ENCODE assay signal across 8 cellular contexts in genomic region chr17:80990921-80991644, GRCh38. TPM values are rescaled to one million over a fixed set of nuclear protein-coding genes. Genes with fewer than 3 reads are reported as not detected.
DNase-seq lines count a peak whose midpoint lies in the region; TF ChIP-seq lines count a peak whose summit lies in the region.

No MANE protein-coding gene starts in this region.

- H3K4me2 ChIP-seq in DOHH2 (ENCODE audit: low read length) (peak overlapping the region; percentile 86), MM.1S (ENCODE audit: low read depth, low read length) (peak overlapping the region; percentile 73), osteoblast (ENCODE audit: insufficient read depth, low read length) (peak overlapping the region; percentile 88)

- DNase-seq in MM.1S: no peak
- no peak for DNase-seq in osteoblast (ENCODE audit: insufficient read length, low spot score, missing footprints)
- no peak for DNase-seq in SK-N-DZ (ENCODE audit: low spot score)
- DNase-seq in effector CD4-positive, alpha-beta T cell: no peak
- no peak for DNase-seq in NCI-H1092 treated with DMSO at 0.1 percent for 48 hours (lab: John Stamatoyannopoulos, UW)
- DNase-seq in iPS-NIHi11 (ENCODE audit: low spot score): no peak

- H3K9ac ChIP-seq in MM.1S (ENCODE audit: low read length): peak overlapping the region; percentile 62
- H3K9ac ChIP-seq in endocrine pancreas (ENCODE audit: control insufficient read depth, insufficient read depth, low read length): peak overlapping the region; percentile 82

- H2AFZ ChIP-seq in MM.1S (ENCODE audit: low read length) (peak overlapping the region; percentile 86), osteoblast (ENCODE audit: low read length) (peak overlapping the region; percentile 96)

- H4K20me1 ChIP-seq in DOHH2 (ENCODE audit: control insufficient read depth, insufficient read depth, low read depth, low read length) (no peaks in the 10 kb centered on the region), MM.1S (ENCODE audit: insufficient read depth, low read length) (no peaks in the 10 kb centered on the region), osteoblast (ENCODE audit: insufficient read depth, low read length) (peaks cover 4% of the 10 kb centered on the region)

- peaks cover 30% of the 10 kb centered on the region for H3K27me3 ChIP-seq in DOHH2 (ENCODE audit: control insufficient read depth, low read length)
- peaks cover 17% of the 10 kb centered on the region for H3K27me3 ChIP-seq in MM.1S (replicated peaks; ENCODE audit: insufficient read depth, low read length)
- H3K27me3 ChIP-seq in endocrine pancreas (ENCODE audit: control insufficient read depth, insufficient read depth, low read length): no peaks in the 10 kb centered on the region
- no peaks in the 10 kb centered on the region for H3K27me3 ChIP-seq in osteoblast (ENCODE audit: insufficient read depth, low read length)

- H3K4me1 ChIP-seq in DOHH2 (ENCODE audit: control insufficient read depth, low read length): peaks cover 30% of the 10 kb centered on the region
- peaks cover 8% of the 10 kb centered on the region for H3K4me1 ChIP-seq in MM.1S (ENCODE audit: low read length)
- H3K4me1 ChIP-seq in endocrine pancreas (ENCODE audit: control insufficient read depth, insufficient read depth, low read length): no peaks in the 10 kb centered on the region
- H3K4me1 ChIP-seq in osteoblast (ENCODE audit: insufficient read depth, low read length): peaks cover 20% of the 10 kb centered on the region

- H3K4me3 ChIP-seq in DOHH2 (ENCODE audit: low read length) (peak overlapping the region; percentile 82), MM.1S (ENCODE audit: low read length) (peak overlapping the region; percentile 71), endocrine pancreas (ENCODE audit: control insufficient read depth, insufficient read depth, low read length) (peak overlapping the region; percentile 42), osteoblast (ENCODE audit: insufficient read depth, low read length) (peak overlapping the region; percentile 80)

- no peaks in the 10 kb centered on the region; the same call in 1 of the 2 replicates for H3K36me3 ChIP-seq in DOHH2 (ENCODE audit: control insufficient read depth, low read length)
- no peaks in the 10 kb centered on the region for H3K36me3 ChIP-seq in MM.1S (replicated peaks; ENCODE audit: insufficient read depth, low read length)
- H3K36me3 ChIP-seq in endocrine pancreas (ENCODE audit: control insufficient read depth, insufficient read depth, low read length): no peaks in the 10 kb centered on the region
- H3K36me3 ChIP-seq in osteoblast (ENCODE audit: insufficient read depth, low read length): peaks cover 5% of the 10 kb centered on the region

- TF ChIP-seq CTCF in DOHH2 (IDR thresholded peaks at IDR 0.05; ENCODE audit: low read depth, low read length, poor library complexity, severe bottlenecking) (no peak), MM.1S (IDR thresholded peaks at IDR 0.05; ENCODE audit: low read length) (no peak), osteoblast (IDR thresholded peaks at IDR 0.05; ENCODE audit: extremely low read depth, low read depth, low read length) (no peak)

- H3F3A ChIP-seq in DOHH2 (ENCODE audit: control insufficient read depth, insufficient read depth): no peaks in the 10 kb centered on the region
- H3F3A ChIP-seq in MM.1S (ENCODE audit: insufficient read depth, low read length): no peaks in the 10 kb centered on the region

- H3K9me3 ChIP-seq in DOHH2 (ENCODE audit: control insufficient read depth, insufficient read depth, low read length) (no peaks in the 10 kb centered on the region), MM.1S (replicated peaks; ENCODE audit: insufficient read depth, low read length) (no peaks in the 10 kb centered on the region), endocrine pancreas (ENCODE audit: control insufficient read depth, low read length) (no peaks in the 10 kb centered on the region), osteoblast (ENCODE audit: low read depth, low read length) (no peaks in the 10 kb centered on the region)

- H3K9me2 ChIP-seq in DOHH2 (replicated peaks; ENCODE audit: control insufficient read depth, low read length) (no peaks in the 10 kb centered on the region), MM.1S (replicated peaks; ENCODE audit: insufficient read depth, low read length) (no peaks in the 10 kb centered on the region)

- H3K27ac ChIP-seq in DOHH2 (ENCODE audit: low read depth, low read length) (no peak overlapping the region), MM.1S (ENCODE audit: low read length) (no peak overlapping the region), osteoblast (ENCODE audit: low read depth, low read length) (no peak overlapping the region)

- peaks cover 15% of the 10 kb centered on the region for H3K79me2 ChIP-seq in DOHH2 (ENCODE audit: control insufficient read depth, low read length)
- H3K79me2 ChIP-seq in MM.1S (ENCODE audit: low read length): peaks cover 20% of the 10 kb centered on the region
- H3K79me2 ChIP-seq in osteoblast (ENCODE audit: insufficient read depth, low read length): peaks cover 28% of the 10 kb centered on the region

RNA-seq across cellular contexts. Expression of gene CHMP6, which starts 0.6 kb away (rescaled TPM):
- total RNA-seq in osteoblast: 21.4 and 21.8 TPM in 2 replicates
- polyA plus RNA-seq in SK-N-DZ (2014; cell fraction: cytosol; rRNA removed): 18.4 and 18.6 TPM in 2 replicates
- polyA plus RNA-seq in SK-N-DZ (2014; cell fraction: nucleus; rRNA removed): 13.8 and 17.7 TPM in 2 replicates

RNA-seq across cellular contexts. Expression of gene BAIAP2, which starts 43.9 kb away (rescaled TPM):
- total RNA-seq in osteoblast: 15.6 and 19.4 TPM in 2 replicates
- polyA plus RNA-seq in SK-N-DZ (2014; cell fraction: cytosol; rRNA removed): 26.1 and 29.6 TPM in 2 replicates
- 37.3 and 59.3 TPM in 2 replicates for polyA plus RNA-seq in SK-N-DZ (2014; cell fraction: nucleus; rRNA removed)
